8 cellular contexts compared by ENCODE assay signal in genomic region chr1:22053018-22053860, GRCh38. TPM values are rescaled to one million over a fixed set of nuclear protein-coding genes. Genes with fewer than 3 reads are reported as not detected.
DNase-seq lines count a peak whose midpoint lies in the region; ATAC-seq and TF ChIP-seq lines count a peak whose summit lies in the region.

No MANE protein-coding gene starts in this region.

- H3K79me2 ChIP-seq in parathyroid adenoma, result peaks cover 17% of the 10 kb centered on the region

- peak overlapping the region; percentile 90 for H3K23ac ChIP-seq in IMR-90 (ENCODE audit: low read depth, low read length)

- no peak for TF ChIP-seq CTCF in IMR-90 (conservative IDR thresholded peaks at IDR 0.05; ENCODE audit: low read depth, low read length)
- no peak for TF ChIP-seq CTCF in adrenal gland (IDR thresholded peaks at IDR 0.05)
- TF ChIP-seq CTCF in heart right ventricle (IDR thresholded peaks at IDR 0.05), result peak in 1 of 9 donors; percentile 19
- no peak for TF ChIP-seq CTCF in parathyroid adenoma (IDR thresholded peaks at IDR 0.05)

- H4K20me1 ChIP-seq in IMR-90 (ENCODE audit: insufficient read depth, low read length), result peaks cover 49% of the 10 kb centered on the region

- H3K56ac ChIP-seq in IMR-90 (ENCODE audit: extremely low read depth, insufficient read depth, low read length), result peak overlapping the region; percentile 76; the same call in 1 of the 2 replicates

- dilution Hi-C loops in IMR-90 (cut with HindIII; ENCODE audit: low sequenced_read_pairs, unreplicated experiment), result no loop called here

- ATAC-seq in GM21529 (IDR thresholded peaks at IDR 0.05; ENCODE audit: unreplicated experiment), result peak; percentile 34
- ATAC-seq in IMR-90 (ENCODE audit: low read depth), result peak; percentile 63
- peak; percentile 55 to 76 (median 66) for ATAC-seq in heart right ventricle

- peak overlapping the region; percentile 89 for H3K14ac ChIP-seq in IMR-90 (replicated peaks; ENCODE audit: low read depth, low read length)

- no peaks in the 10 kb centered on the region; the same call in 1 of the 2 replicates for H3K9me1 ChIP-seq in IMR-90 (ENCODE audit: insufficient read depth, low read length)

- H2AK5ac ChIP-seq in IMR-90 (ENCODE audit: low read depth, low read length), result peak overlapping the region; percentile 72

- peak overlapping the region; percentile 100 for H2AK9ac ChIP-seq in IMR-90 (replicated peaks; ENCODE audit: low read depth, low read length, poor library complexity)

- peak overlapping the region; percentile 93 for H2BK5ac ChIP-seq in IMR-90 (ENCODE audit: low read depth, low read length, poor library complexity, severe bottlenecking)

- H2BK120ac ChIP-seq in IMR-90 (ENCODE audit: low read depth, low read length), result no peak overlapping the region

- intact Hi-C loops in IMR-90 (cut with micrococcal nuclease) (loop anchor here (5.0 kb wide), 1 partner anchor 34 kb away; no protein-coding TSS in a partner anchor), adrenal gland (cut with DNase I) (no loop called here), heart right ventricle (cut with DNase I) (loop anchor here in 1 of 10 donors (2.0 kb wide), 1 partner anchor 28 kb away; no protein-coding TSS in a partner anchor)

- no peak overlapping the region for H2BK20ac ChIP-seq in IMR-90 (ENCODE audit: low read depth, low read length)

- DNase-seq in DMS 273 treated with DMSO at 0.1 percent for 48 hours (lab: John Stamatoyannopoulos, UW) (peak; percentile 19), IMR-90 (peak; percentile 85), SKM-1 (lab: John Stamatoyannopoulos, UW; ENCODE audit: unreplicated experiment) (peak; percentile 54), adrenal gland (peak; percentile 60 to 75 (median 72)), heart right ventricle (peak; percentile 49 to 74), NCI-H1436 (lab: John Stamatoyannopoulos, UW) (no peak)

- 0% methylated on average over 4 of the region's 70 CpGs; no CpG with 5 or more reads in 1 of the 2 experiments for WGBS in IMR-90 (ENCODE audit: extremely low coverage in 2 of 2, insufficient read length in 1 of 2), 2 experiments
- 0 to 1% (median 1%) methylated on average over 15 to 70 of the region's 70 CpGs for WGBS in adrenal gland, 4 donors
- 0 to 1% methylated on average over 57 to 67 of the region's 70 CpGs for WGBS in heart right ventricle, 2 donors

- peak overlapping the region; percentile 100 for H3K9ac ChIP-seq in IMR-90 (ENCODE audit: low read depth, low read length)
- H3K9ac ChIP-seq in parathyroid adenoma, result no peak overlapping the region

- peak overlapping the region; percentile 88 for H3K4ac ChIP-seq in IMR-90 (ENCODE audit: low read depth, low read length)

- peak overlapping the region; percentile 64 for H4K91ac ChIP-seq in IMR-90 (ENCODE audit: insufficient read depth, low read depth, low read length)

- H4K8ac ChIP-seq in IMR-90 (ENCODE audit: low read depth in 2 of 2, low read length in 2 of 2), result peak overlapping the region in 1 of 2 experiments; percentile 68; a peak in 1 of 4 replicates

- peak overlapping the region; percentile 72 for H3K18ac ChIP-seq in IMR-90 (ENCODE audit: low read depth, low read length)

- CTCF ChIA-PET in IMR-90 (lab: Yijun Ruan, JAX), result no interaction called here

- BruUV-seq in IMR-90 (replicated peaks; lab: Mats Ljungman, UMichigan), result no TSS peak

- no peaks in the 10 kb centered on the region for H3K9me3 ChIP-seq in IMR-90 (ENCODE audit: control insufficient read depth, insufficient read depth, low read length)
- no peaks in the 10 kb centered on the region for H3K9me3 ChIP-seq in adrenal gland (replicated peaks in 1 of 3)
- H3K9me3 ChIP-seq in heart right ventricle, result no peaks in the 10 kb centered on the region
- no peaks in the 10 kb centered on the region for H3K9me3 ChIP-seq in parathyroid adenoma (ENCODE audit: control insufficient read depth, low read length)

- H3K4me3 ChIP-seq in IMR-90 (ENCODE audit: insufficient read depth, low read depth, low read length) (peak overlapping the region; percentile 98), adrenal gland (peak overlapping the region; percentile 84 to 100 (median 96)), heart right ventricle (peak overlapping the region; percentile 63 to 90 (median 73)), parathyroid adenoma (ENCODE audit: low read depth, low read length) (peak overlapping the region; percentile 97)

- POLR2A ChIA-PET in IMR-90 (lab: Charles Lee; ENCODE audit: unreplicated experiment), result no interaction called here

- peak overlapping the region; percentile 74 for H4K5ac ChIP-seq in IMR-90 (ENCODE audit: low read depth, low read length)

- H2AFZ ChIP-seq in IMR-90 (replicated peaks; ENCODE audit: low read length, poor library complexity), result peak overlapping the region; percentile 64
- H2AFZ ChIP-seq in parathyroid adenoma, result peak overlapping the region; percentile 42

- H3K4me2 ChIP-seq in IMR-90 (ENCODE audit: low read depth, low read length) (peak overlapping the region; percentile 70), parathyroid adenoma (ENCODE audit: low read length) (peak overlapping the region; percentile 86)

- peaks cover 5 to 11% of the 10 kb centered on the region in 2 experiments; a peak in 1 of 4 replicates for H3K79me1 ChIP-seq in IMR-90 (ENCODE audit: low read depth in 1 of 2, low read length in 2 of 2)

- 0 out of 2 replicates have a peak, but pooled peaks cover 2% of the 10 kb centered on the region for H3K27me3 ChIP-seq in IMR-90 (ENCODE audit: control insufficient read depth, insufficient read depth, low read length)
- H3K27me3 ChIP-seq in adrenal gland, result no peaks in the 10 kb centered on the region
- H3K27me3 ChIP-seq in heart right ventricle, result no peaks in the 10 kb centered on the region
- no peaks in the 10 kb centered on the region for H3K27me3 ChIP-seq in parathyroid adenoma (ENCODE audit: control insufficient read depth, insufficient read depth, low read length)

- in situ Hi-C loops in IMR-90 (cut with MboI; ENCODE audit: low sequenced_read_pairs), result no loop called here

- no peak overlapping the region for H2BK15ac ChIP-seq in IMR-90 (ENCODE audit: low read depth, low read length)

- no peak for TF ChIP-seq RAD21 in IMR-90 (IDR thresholded peaks at IDR 0.05; ENCODE audit: low read length)

- TF ChIP-seq POLR2A in IMR-90 (IDR thresholded peaks at IDR 0.05; ENCODE audit: low read depth, low read length) (peak; percentile 39; the same call in 1 of the 2 replicates), adrenal gland (IDR thresholded peaks at IDR 0.05) (peak in 1 of 2 donors; percentile 77)

- peaks cover 7% of the 10 kb centered on the region for H3K4me1 ChIP-seq in IMR-90 (ENCODE audit: control insufficient read depth, insufficient read depth, low read length)
- H3K4me1 ChIP-seq in adrenal gland (replicated peaks in 1 of 2), result peaks cover 25 to 40% of the 10 kb centered on the region in 2 donors
- H3K4me1 ChIP-seq in heart right ventricle, result peaks cover 3 to 62% (median 45%) of the 10 kb centered on the region in 9 donors
- H3K4me1 ChIP-seq in parathyroid adenoma, result peaks cover 9% of the 10 kb centered on the region

- H3K36me3 ChIP-seq in IMR-90 (ENCODE audit: control insufficient read depth, insufficient read depth, low read length) (peaks cover 7% of the 10 kb centered on the region), adrenal gland (replicated peaks in 1 of 2) (peaks cover 0 to 4% of the 10 kb centered on the region in 2 donors), heart right ventricle (peaks cover 0 to 21% (median 0%) of the 10 kb centered on the region in 9 donors), parathyroid adenoma (ENCODE audit: control insufficient read depth, insufficient read depth, low read length) (no peaks in the 10 kb centered on the region)

- H3K27ac ChIP-seq in IMR-90 (ENCODE audit: insufficient read depth, low read length), result peak overlapping the region; percentile 98
- peak overlapping the region; percentile 90 to 100 (median 99) for H3K27ac ChIP-seq in adrenal gland
- H3K27ac ChIP-seq in heart right ventricle, result peak overlapping the region; percentile 94 to 100 (median 99)
- H3K27ac ChIP-seq in parathyroid adenoma, result peak overlapping the region; percentile 89

TF ChIP-seq in IMR-90, 13 proteins besides CTCF, POLR2A, EP300 and RAD21:
- no peak for TF ChIP-seq NFE2L2 (IDR thresholded peaks at IDR 0.05; ENCODE audit: low read depth, low read length)
- no peak for TF ChIP-seq RCOR1 (IDR thresholded peaks at IDR 0.05; ENCODE audit: insufficient replicate concordance, low read length)
- TF ChIP-seq MXI1 (IDR thresholded peaks at IDR 0.05; ENCODE audit: borderline replicate concordance, low read depth, low read length), result 0 out of 2 replicates have a peak, but pooled peaks have one; percentile 8
- peak; percentile 92 for TF ChIP-seq CEBPB (IDR thresholded peaks at IDR 0.05; ENCODE audit: low read depth, low read length)
- no peak for TF ChIP-seq USF2 (IDR thresholded peaks at IDR 0.05; ENCODE audit: low read depth, low read length)
- no peak for TF ChIP-seq MAFK (IDR thresholded peaks at IDR 0.05; ENCODE audit: low read depth, low read length)
- TF ChIP-seq FOS (IDR thresholded peaks at IDR 0.05; ENCODE audit: low read depth, low read length), result no peak

RNA-seq across cellular contexts. Expression of gene CDC42, which starts 0.7 kb away (rescaled TPM):
- total RNA-seq in IMR-90 (2012; rRNA removed) (609 and 676 TPM in 2 replicates), adrenal gland (100 to 1,000 TPM; 150 to 240 (median 215) TPM), heart right ventricle (100 to 1,000 TPM; 139 to 259 (median 174) TPM)
- polyA plus RNA-seq in IMR-90 (2012; rRNA removed) (143 and 162 TPM in 2 replicates), adrenal gland (100 to 1,000 TPM in 1 of 3 donors, 10 to 100 TPM in 2; 69.6 to 279 (median 79.1) TPM), heart right ventricle (100 to 1,000 TPM in 1 of 2 donors, 10 to 100 TPM in 1; 68.7 to 137 TPM)
- polyA plus RNA-seq in IMR-90 (2012; cell fraction: cytosol; rRNA removed), result 33.0 and 68.9 TPM in 2 replicates
- 7.9 and 79.6 TPM in 2 replicates for polyA plus RNA-seq in IMR-90 (2012; cell fraction: nucleus; rRNA removed; ENCODE audit: low replicate concordance)

RNA-seq across cellular contexts. Expression of gene CELA3A, which starts 51.8 kb away (rescaled TPM):
- total RNA-seq in IMR-90 (2012; rRNA removed) (not detected in 2 replicates), adrenal gland (1 to 10 TPM in 3 of 8 donors, not detected in 5; 3.1 to 9.4 (median 9.0) TPM), heart right ventricle (1 to 10 TPM in 7 of 10 donors, not detected in 3; 2.9 to 4.6 (median 3.8) TPM)
- polyA plus RNA-seq in IMR-90 (2012; rRNA removed) (not detected in 2 replicates), adrenal gland (1 to 10 TPM in 2 of 3 donors, not detected in 1; 1.6 to 2.3 TPM), heart right ventricle (under 1 TPM in 1 of 2 donors, not detected in 1; 0.58 TPM)
- not detected in 2 replicates for polyA plus RNA-seq in IMR-90 (2012; cell fraction: cytosol; rRNA removed)
- not detected in 2 replicates for polyA plus RNA-seq in IMR-90 (2012; cell fraction: nucleus; rRNA removed; ENCODE audit: low replicate concordance)
